15 cellular contexts compared by ENCODE assay signal in genomic region chr5:75690669-75691068, GRCh38.
"Had no signal": no experiment of that assay in that cellular context is flagged by ENCODE, and none has a peak within 500 bp of the region (broad histone marks: within the 10 kb centered on the region; RNA-seq: fewer than 3 reads in every experiment).

No MANE protein-coding gene starts in this region.

- H3K9me3 Mint-ChIP-seq: activated naive CD4-positive, alpha-beta T cell treated with anti-CD3 and anti-CD28 coated beads for 36 hours; activated naive CD8-positive, alpha-beta T cell treated with anti-CD3 and anti-CD28 coated beads, Interleukin-2, amount 50 U/mL, for 24 hours; memory B cell; nephron progenitor cell; stimulated activated naive CD8-positive, alpha-beta T cell treated with anti-CD3 and anti-CD28 coated beads, Interleukin-15, Interleukin-2, amounts not matched to agents 100 ng/mL and 50 ng/mL, for 24 hours had no signal

- DNase-seq: activated CD4-positive, CD25-positive, alpha-beta regulatory T cell treated with anti-CD3 and anti-CD28 coated beads, Interleukin-2, amount 50 U/mL, for 72 hours; activated effector memory CD4-positive, alpha-beta T cell treated with Interleukin-2 at 50 U/mL for 16 hours; activated naive CD4-positive, alpha-beta T cell treated with anti-CD3 and anti-CD28 coated beads for 36 hours; activated naive CD8-positive, alpha-beta T cell treated with anti-CD3 and anti-CD28 coated beads, Interleukin-2, amount 50 U/mL, for 24 hours; anterior cingulate cortex; body of pancreas; heart right ventricle; left colon; nephron progenitor cell; pancreas; psoas muscle; right cardiac atrium; stimulated activated CD4-positive, alpha-beta T cell treated with anti-CD3 and anti-CD28 coated beads, Interleukin-4, amount 100 ng/mL, for 24 hours had no signal

- H3K4me1 Mint-ChIP-seq: memory B cell, nephron progenitor cell had no signal

- ATAC-seq: activated naive CD8-positive, alpha-beta T cell treated with anti-CD3 and anti-CD28 coated beads, Interleukin-2, amount 50 U/mL, for 24 hours; body of pancreas; heart right ventricle; left colon; pancreas; psoas muscle; right cardiac atrium had no signal

- H3K4me3 Mint-ChIP-seq: activated naive CD4-positive, alpha-beta T cell treated with anti-CD3 and anti-CD28 coated beads for 36 hours; activated naive CD8-positive, alpha-beta T cell treated with anti-CD3 and anti-CD28 coated beads, Interleukin-2, amount 50 U/mL, for 24 hours; memory B cell; nephron progenitor cell; stimulated activated naive CD8-positive, alpha-beta T cell treated with anti-CD3 and anti-CD28 coated beads, Interleukin-15, Interleukin-2, amounts not matched to agents 100 ng/mL and 50 ng/mL, for 24 hours had no signal

- H3K27ac Mint-ChIP-seq: activated naive CD4-positive, alpha-beta T cell treated with anti-CD3 and anti-CD28 coated beads for 36 hours; activated naive CD8-positive, alpha-beta T cell treated with anti-CD3 and anti-CD28 coated beads, Interleukin-2, amount 50 U/mL, for 24 hours; memory B cell; nephron progenitor cell; stimulated activated naive CD8-positive, alpha-beta T cell treated with anti-CD3 and anti-CD28 coated beads, Interleukin-15, Interleukin-2, amounts not matched to agents 100 ng/mL and 50 ng/mL, for 24 hours had no signal

- H3K27me3 Mint-ChIP-seq: activated naive CD8-positive, alpha-beta T cell treated with anti-CD3 and anti-CD28 coated beads, Interleukin-2, amount 50 U/mL, for 24 hours; memory B cell; stimulated activated naive CD8-positive, alpha-beta T cell treated with anti-CD3 and anti-CD28 coated beads, Interleukin-15, Interleukin-2, amounts not matched to agents 100 ng/mL and 50 ng/mL, for 24 hours had no signal
